8 cellular contexts compared by ENCODE assay signal in genomic region chr10:133324198-133324792, GRCh38. TPM values are rescaled to one million over a fixed set of nuclear protein-coding genes. Genes with fewer than 3 reads are reported as not detected.
DNase-seq lines count a peak whose midpoint lies in the region; ATAC-seq and TF ChIP-seq lines count a peak whose summit lies in the region.

No MANE protein-coding gene starts in this region.

- peak overlapping the region in 1 of 4 donors; percentile 28 for H3K27ac ChIP-seq in gastroesophageal sphincter

- H3K9me3 ChIP-seq in gastroesophageal sphincter, result no peaks in the 10 kb centered on the region

- no peaks in the 10 kb centered on the region for H3K36me3 ChIP-seq in gastroesophageal sphincter

- peak; percentile 49 for ATAC-seq in GM21619 (IDR thresholded peaks at IDR 0.05; ENCODE audit: unreplicated experiment)
- peak; percentile 80 for ATAC-seq in gastroesophageal sphincter
- no peak for ATAC-seq in GM18867 (IDR thresholded peaks at IDR 0.05; ENCODE audit: unreplicated experiment)
- no peak for ATAC-seq in GM21360 (IDR thresholded peaks at IDR 0.05; ENCODE audit: unreplicated experiment)

- DNase-seq in ACHN (peak; percentile 57), NCI-H748 treated with DMSO at 0.1 percent for 48 hours (lab: John Stamatoyannopoulos, UW) (peak; percentile 33), activated T-cell treated with anti-CD3 and anti-CD28 coated beads for 48 hours (ENCODE audit: low read depth) (peak; percentile 66), retina (peak; percentile 50)

- H3K4me1 ChIP-seq in gastroesophageal sphincter, result peaks cover 3 to 26% (median 17%) of the 10 kb centered on the region in 3 donors

- no peak for TF ChIP-seq EP300 in gastroesophageal sphincter (IDR thresholded peaks at IDR 0.05)

- in situ Hi-C loops in ACHN (cut with HindIII; ENCODE audit: low pct_ligation_motif_present, low pct_unique_long_range_greater_than_20kb, low sequenced_read_pairs), result no loop called here

- no peak for TF ChIP-seq CTCF in gastroesophageal sphincter (IDR thresholded peaks at IDR 0.05)

- peaks cover 75% of the 10 kb centered on the region for H3K27me3 ChIP-seq in gastroesophageal sphincter

- TF ChIP-seq POLR2A in gastroesophageal sphincter (IDR thresholded peaks at IDR 0.05), result no peak

- WGBS in gastroesophageal sphincter (ENCODE audit: low coverage in 1 of 2), 2 donors, result 40% methylated on average over 1 of the region's 13 CpGs; no CpG with 5 or more reads in 1 of the 2 donors

- peak overlapping the region in 1 of 2 donors; percentile 59 for H3K4me3 ChIP-seq in gastroesophageal sphincter

RNA-seq across cellular contexts. Expression of gene CALY, which starts 12.4 kb away (rescaled TPM):
- 1 to 10 TPM in 2 of 4 donors, under 1 TPM in 1, not detected in 1; 0.47 to 1.5 (median 1.5) TPM for total RNA-seq in gastroesophageal sphincter

RNA-seq across cellular contexts. Expression of gene ZNF511, which starts 15.6 kb away (rescaled TPM):
- total RNA-seq in gastroesophageal sphincter, result 10 to 100 TPM; 15.1 to 42.2 (median 25.4) TPM

RNA-seq across cellular contexts. Expression of gene TUBGCP2, which starts 15.6 kb away (rescaled TPM):
- total RNA-seq in gastroesophageal sphincter, result 10 to 100 TPM; 35.8 to 47.3 (median 38.8) TPM

RNA-seq across cellular contexts. Expression of gene PRAP1, which starts 22.9 kb away (rescaled TPM):
- total RNA-seq in gastroesophageal sphincter, result not detected

RNA-seq across cellular contexts. Expression of gene FUOM, which starts 33.5 kb away (rescaled TPM):
- 10 to 100 TPM in 2 of 4 donors, 1 to 10 TPM in 2; 5.4 to 15.7 (median 10.8) TPM for total RNA-seq in gastroesophageal sphincter

Comparison
In these comparisons a context has a peak if more than half of its experiments do, and no peak if none do; other contexts are left out.
1. ATAC-seq: peak in GM21619 (single experiment) and gastroesophageal sphincter (single experiment); none in GM18867 (single experiment) and GM21360 (single experiment).
2. Peak in every context shown above with its lines, with median percentiles within 50 percentile points of each other: DNase-seq.